In the genomic region with DNA sequence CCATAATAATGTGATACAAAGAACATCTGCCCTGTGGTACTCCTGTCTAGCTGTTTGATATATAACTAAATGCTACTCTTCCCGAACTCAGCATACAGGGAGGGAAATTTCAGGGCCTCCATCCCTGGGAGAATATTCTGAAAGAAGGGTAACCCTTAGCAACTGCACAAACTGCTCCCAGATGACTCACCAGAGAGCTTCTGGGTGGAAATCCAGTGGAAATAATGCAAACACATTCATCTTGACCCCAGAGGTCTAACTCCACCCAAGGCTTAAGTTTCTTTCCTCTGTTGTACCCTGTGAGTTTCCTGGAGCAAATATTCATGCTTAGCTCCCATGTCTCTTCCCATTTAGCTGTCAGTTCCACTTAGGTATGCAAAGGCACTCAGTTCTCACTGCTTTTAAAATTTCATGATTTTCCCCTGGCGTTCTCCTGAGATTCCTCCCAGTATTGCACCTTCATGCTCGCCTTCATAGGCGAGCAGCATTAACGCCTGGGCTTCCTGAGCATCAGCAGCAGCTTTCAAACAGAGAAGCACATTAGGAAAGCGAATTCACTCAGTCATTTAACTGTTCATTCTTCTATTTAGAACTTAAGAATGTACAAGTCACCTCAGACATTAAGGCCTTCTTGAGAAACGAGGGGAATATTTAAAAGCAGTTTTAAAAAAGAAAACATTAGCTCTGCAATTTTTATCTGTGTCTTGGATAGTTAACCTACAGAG, we compare ENCODE assay signal across 13 cellular contexts. TPM values are rescaled to one million over a fixed set of nuclear protein-coding genes. Genes with fewer than 3 reads are reported as not detected.
DNase-seq lines count a peak whose midpoint lies in the region; ATAC-seq, FAIRE-seq and TF ChIP-seq lines count a peak whose summit lies in the region.
"Had no signal": no experiment of that assay in that cellular context is flagged by ENCODE, and none has a peak within 500 bp of the region (broad histone marks: within the 10 kb centered on the region; RNA-seq: fewer than 3 reads in every experiment).

No MANE protein-coding gene starts in this region.

- H2AFZ ChIP-seq in HepG2 (ENCODE audit: low read length), result no peak overlapping the region

- POLR2A ChIA-PET in HepG2 (lab: Yijun Ruan, JAX), result no interaction called here

- peak overlapping the region; percentile 74 to 92 (median 79) for H3K27ac Mint-ChIP-seq in nephron
- no peak overlapping the region for H3K27ac Mint-ChIP-seq in activated naive CD4-positive, alpha-beta T cell treated with anti-CD3 and anti-CD28 coated beads for 36 hours

- BruUV-seq in HepG2 (replicated peaks; lab: Mats Ljungman, UMichigan), result no TSS peak

- peak in 3 of 4 donors; percentile 31 to 55 (median 43) for ATAC-seq in right lobe of liver
- ATAC-seq in HepG2, result no peak
- ATAC-seq in aorta (ENCODE audit: low FRiP score), result peak; percentile 63

- no peaks in the 10 kb centered on the region for H3K4me1 ChIP-seq in right lobe of liver
- no peaks in the 10 kb centered on the region for H3K4me1 ChIP-seq in HepG2 (ENCODE audit: insufficient read depth, low read length)
- peaks cover 0 to 6% of the 10 kb centered on the region in 2 donors for H3K4me1 ChIP-seq in aorta (ENCODE audit: control insufficient read depth in 1 of 2, insufficient read depth in 2 of 2, low read length in 2 of 2)

- FAIRE-seq in HepG2 (lab: Jason Lieb, UNC), result no peak
- FAIRE-seq: kidney had no signal

- DNase-seq in right lobe of liver, result no peak
- no peak for DNase-seq in HepG2 (ENCODE audit: low spot score)
- peak; percentile 35 for DNase-seq in epithelial cell of proximal tubule (ENCODE audit: low read depth)
- DNase-seq in aorta, result no peak
- DNase-seq in NCI-H1092 treated with DMSO at 0.1 percent for 48 hours (lab: John Stamatoyannopoulos, UW), result no peak
- DNase-seq in activated naive CD4-positive, alpha-beta T cell treated with anti-CD3 and anti-CD28 coated beads for 36 hours, result no peak
- no peak for DNase-seq in DMS 273 (lab: John Stamatoyannopoulos, UW; ENCODE audit: unreplicated experiment)
- DNase-seq: activated CD8-positive, alpha-beta memory T cell treated with anti-CD3 and anti-CD28 coated beads for 24 hours; AML-193; cerebellar nuclear complex; kidney had no signal

- no peaks in the 10 kb centered on the region for H3K27me3 Mint-ChIP-seq in nephron (ENCODE audit: low read depth)
- H3K27me3 Mint-ChIP-seq in activated naive CD4-positive, alpha-beta T cell treated with anti-CD3 and anti-CD28 coated beads for 36 hours (ENCODE audit: low read depth), result peaks cover 2% of the 10 kb centered on the region

- H3K4me3 ChIP-seq in right lobe of liver, result no peak overlapping the region
- no peak overlapping the region for H3K4me3 ChIP-seq in HepG2 (replicated peaks in 1 of 3; ENCODE audit: insufficient read depth in 1 of 3, low read depth in 2 of 3, low read length in 3 of 3)
- no peak overlapping the region for H3K4me3 ChIP-seq in epithelial cell of proximal tubule (ENCODE audit: low read depth, low read length)
- no peak overlapping the region for H3K4me3 ChIP-seq in aorta (ENCODE audit: low read length in 2 of 2)

- no peak overlapping the region for H3K4me3 Mint-ChIP-seq in nephron
- H3K4me3 Mint-ChIP-seq in activated naive CD4-positive, alpha-beta T cell treated with anti-CD3 and anti-CD28 coated beads for 36 hours, result no peak overlapping the region

- no peaks in the 10 kb centered on the region for H3K36me3 Mint-ChIP-seq in nephron (ENCODE audit: low read depth)
- H3K36me3 Mint-ChIP-seq in activated naive CD4-positive, alpha-beta T cell treated with anti-CD3 and anti-CD28 coated beads for 36 hours (ENCODE audit: low read depth), result no peaks in the 10 kb centered on the region

- H3K9me3 ChIP-seq in right lobe of liver (no peaks in the 10 kb centered on the region), HepG2 (ENCODE audit: low read length) (no peaks in the 10 kb centered on the region), aorta (ENCODE audit: control insufficient read depth, low read length) (no peaks in the 10 kb centered on the region)

- TF ChIP-seq POLR2A in right lobe of liver (IDR thresholded peaks at IDR 0.05) (no peak), HepG2 (IDR thresholded peaks at IDR 0.05; ENCODE audit: insufficient read depth in 1 of 2, low read depth in 2 of 2, low read length in 2 of 2) (no peak)

- CTCF ChIA-PET in HepG2 (lab: Yijun Ruan, JAX; ENCODE audit: low intra/inter-chr PET ratio, low total read pairs), result no interaction called here
- CTCF ChIA-PET in activated naive CD4-positive, alpha-beta T cell treated with anti-CD3 and anti-CD28 coated beads for 36 hours (lab: Charles Lee), result interaction anchor here (1.1 kb wide), 1 partner anchor 118 kb away, joined by 5 read pairs; no protein-coding TSS in a partner anchor

- intact Hi-C loops in right lobe of liver (cut with DNase I) (no loop called here), HepG2 (cut with micrococcal nuclease; ENCODE audit: unreplicated experiment) (no loop called here), aorta (cut with DNase I) (loop anchor here in 1 of 2 donors (5.0 kb wide), 1 partner anchor 41 kb away; no protein-coding TSS in a partner anchor)
- intact Hi-C loops in activated naive CD4-positive, alpha-beta T cell treated with anti-CD3 and anti-CD28 coated beads for 36 hours (cut with micrococcal nuclease), result no loop called here

- 74% methylated on average over 7 of the region's 7 CpGs for WGBS in right lobe of liver (ENCODE audit: insufficient coverage, low coverage, low lambda C conversion rate, missing lambda C conversion rate)
- 1% methylated on average over 7 of the region's 7 CpGs for WGBS in HepG2 (ENCODE audit: low lambda C conversion rate)
- 69 to 72% methylated on average over 7 of the region's 7 CpGs for WGBS in aorta, 2 donors

- H3K27me3 ChIP-seq in right lobe of liver (no peaks in the 10 kb centered on the region), HepG2 (ENCODE audit: control insufficient read depth in 1 of 2, insufficient read depth in 2 of 2, low read length in 2 of 2) (0 out of 5 replicates have a peak, but pooled peaks cover 0 to 3% of the 10 kb centered on the region in 2 experiments), aorta (ENCODE audit: control insufficient read depth in 1 of 2, insufficient read depth in 2 of 2, low read length in 1 of 2) (no peaks in the 10 kb centered on the region)

- TF ChIP-seq EP300 in HepG2 (IDR thresholded peaks at IDR 0.05; ENCODE audit: low read depth in 2 of 2, low read length in 2 of 2) (no peak), HepG2 (CRISPR knock-in tag; IDR thresholded peaks at IDR 0.05; ENCODE audit: borderline replicate concordance) (no peak)

- TF ChIP-seq CTCF in right lobe of liver (IDR thresholded peaks at IDR 0.05) (no peak), HepG2 (CRISPR knock-in tag; IDR thresholded peaks at IDR 0.05) (no peak), epithelial cell of proximal tubule (conservative IDR thresholded peaks at IDR 0.05; ENCODE audit: low read depth, low read length) (no peak), nephron (IDR thresholded peaks at IDR 0.05; ENCODE audit: unreplicated experiment in 3 of 3) (no peak)

- H3K9me3 Mint-ChIP-seq in nephron, result no peaks in the 10 kb centered on the region
- H3K9me3 Mint-ChIP-seq in activated naive CD4-positive, alpha-beta T cell treated with anti-CD3 and anti-CD28 coated beads for 36 hours, result no peaks in the 10 kb centered on the region

- no peak overlapping the region for H3K27ac ChIP-seq in right lobe of liver
- H3K27ac ChIP-seq in HepG2 (ENCODE audit: extremely low read length, insufficient read depth, low read length), result no peak overlapping the region
- no peak overlapping the region for H3K27ac ChIP-seq in aorta (ENCODE audit: low read depth in 1 of 2, low read length in 2 of 2)

- no peak overlapping the region for H3K4me2 ChIP-seq in HepG2 (ENCODE audit: low read depth, low read length)

- H3K79me2 ChIP-seq in HepG2 (ENCODE audit: insufficient read depth, low read length), result no peaks in the 10 kb centered on the region

- H3K9ac ChIP-seq in HepG2 (ENCODE audit: insufficient read depth, low read depth, low read length), result no peak overlapping the region

- H3K36me3 ChIP-seq in right lobe of liver, result no peaks in the 10 kb centered on the region
- H3K36me3 ChIP-seq in HepG2 (replicated peaks in 1 of 2; ENCODE audit: control insufficient read depth in 1 of 2, insufficient read depth in 2 of 2, low read length in 2 of 2), result no peaks in the 10 kb centered on the region
- no peaks in the 10 kb centered on the region for H3K36me3 ChIP-seq in aorta (ENCODE audit: control insufficient read depth in 1 of 2, insufficient read depth in 2 of 2, low read length in 1 of 2)

- TF ChIP-seq RAD21 in HepG2 (CRISPR knock-in tag; IDR thresholded peaks at IDR 0.05), result no peak

- peaks cover 41% of the 10 kb centered on the region for H3K4me1 Mint-ChIP-seq in nephron
- H3K4me1 Mint-ChIP-seq in activated naive CD4-positive, alpha-beta T cell treated with anti-CD3 and anti-CD28 coated beads for 36 hours (ENCODE audit: low read depth), result no peaks in the 10 kb centered on the region

- in situ Hi-C loops in HepG2 (cut with HindIII; ENCODE audit: extremely low pct_ligation_motif_present, low pct_unique_long_range_greater_than_20kb), result no loop called here

- H4K20me1 ChIP-seq in HepG2 (ENCODE audit: insufficient read depth, low read length), result no peaks in the 10 kb centered on the region

RNA-seq across cellular contexts. Expression of a gene that starts 43.8 kb away (rescaled TPM):
- total RNA-seq in right lobe of liver (1 to 10 TPM; 2.9 to 8.3 (median 4.2) TPM), HepG2 (2016; rRNA removed; fragmentation: Illumina TruSeq; extraction: Trizol) (not detected in 2 replicates), epithelial cell of proximal tubule (0.58 and 8.0 TPM in 2 replicates), aorta (100 to 1,000 TPM in 1 of 2 donors, 10 to 100 TPM in 1; 71.4 to 150 TPM)
- total RNA-seq in HepG2 (2016; cell fraction: cytosol; rRNA removed; fragmentation: Illumina TruSeq; extraction: Trizol; ENCODE audit: low read depth), result not detected in 2 replicates
- not detected in 2 replicates for total RNA-seq in HepG2 (2016; cell fraction: insoluble cytoplasmic fraction; rRNA removed; fragmentation: Illumina TruSeq; extraction: Trizol)
- not detected in 2 replicates for total RNA-seq in HepG2 (2016; cell fraction: membrane; rRNA removed; fragmentation: Illumina TruSeq; extraction: Trizol)
- not detected in 2 replicates for total RNA-seq in HepG2 (2016; cell fraction: nucleus; rRNA removed; fragmentation: Illumina TruSeq; extraction: Trizol)
- polyA plus RNA-seq in HepG2 (2011; rRNA removed) (not detected in 2 replicates), aorta (10 to 100 TPM in 1 of 2 donors, 1 to 10 TPM in 1; 7.8 to 63.5 TPM)
- polyA plus RNA-seq in HepG2 (2011; cell fraction: cytosol; rRNA removed), result not detected in 2 replicates
- not detected in 2 replicates for polyA plus RNA-seq in HepG2 (2011; cell fraction: nucleus; rRNA removed)
- polyA plus RNA-seq in HepG2 (2012), result 0.05 TPM in 1 of 2 replicates, not detected in the other
- polyA plus RNA-seq in HepG2 (2016; cell fraction: cytosol; fragmentation: Illumina TruSeq; extraction: Trizol; ENCODE audit: low read depth), result not detected in 2 replicates
- polyA plus RNA-seq in HepG2 (2016; cell fraction: insoluble cytoplasmic fraction; fragmentation: Illumina TruSeq; extraction: Trizol; ENCODE audit: low read depth), result not detected in 2 replicates
- not detected in 2 replicates for polyA plus RNA-seq in HepG2 (2016; cell fraction: membrane; fragmentation: Illumina TruSeq; extraction: Trizol; ENCODE audit: low read depth)
- polyA plus RNA-seq in HepG2 (2016; cell fraction: nucleus; fragmentation: Illumina TruSeq; extraction: Trizol; ENCODE audit: insufficient read depth, low read depth), result not detected in 2 replicates
- 0.30 TPM in 1 of 2 replicates, not detected in the other for polyA minus RNA-seq in HepG2 (2011; rRNA and poly(A)+ RNA removed; ENCODE audit: low replicate concordance)
- not detected in 2 replicates for polyA minus RNA-seq in HepG2 (2011; cell fraction: cytosol; rRNA and poly(A)+ RNA removed)
- polyA minus RNA-seq in HepG2 (2011; cell fraction: nucleus; rRNA and poly(A)+ RNA removed), result not detected in 2 replicates
- not detected for total RNA-seq in activated naive CD4-positive, alpha-beta T cell treated with anti-CD3 and anti-CD28 coated beads for 36 hours
- total RNA-seq: OCI-LY7 had no signal

RNA-seq across cellular contexts. Expression of a gene that starts 48.9 kb away (rescaled TPM):
- total RNA-seq in right lobe of liver, result not detected
- total RNA-seq in HepG2 (2016; rRNA removed; fragmentation: Illumina TruSeq; extraction: Trizol), result not detected in 2 replicates
- total RNA-seq in HepG2 (2016; cell fraction: cytosol; rRNA removed; fragmentation: Illumina TruSeq; extraction: Trizol; ENCODE audit: low read depth), result not detected in 2 replicates
- not detected in 2 replicates for total RNA-seq in HepG2 (2016; cell fraction: insoluble cytoplasmic fraction; rRNA removed; fragmentation: Illumina TruSeq; extraction: Trizol)
- total RNA-seq in HepG2 (2016; cell fraction: membrane; rRNA removed; fragmentation: Illumina TruSeq; extraction: Trizol), result not detected in 2 replicates
- not detected in 2 replicates for total RNA-seq in HepG2 (2016; cell fraction: nucleus; rRNA removed; fragmentation: Illumina TruSeq; extraction: Trizol)
- not detected in 2 replicates for polyA plus RNA-seq in HepG2 (2011; rRNA removed)
- polyA plus RNA-seq in HepG2 (2011; cell fraction: cytosol; rRNA removed), result not detected in 2 replicates
- polyA plus RNA-seq in HepG2 (2011; cell fraction: nucleus; rRNA removed), result not detected in 2 replicates
- not detected in 2 replicates for polyA plus RNA-seq in HepG2 (2012)
- not detected in 2 replicates for polyA plus RNA-seq in HepG2 (2016; cell fraction: cytosol; fragmentation: Illumina TruSeq; extraction: Trizol; ENCODE audit: low read depth)
- polyA plus RNA-seq in HepG2 (2016; cell fraction: insoluble cytoplasmic fraction; fragmentation: Illumina TruSeq; extraction: Trizol; ENCODE audit: low read depth), result not detected in 2 replicates
- polyA plus RNA-seq in HepG2 (2016; cell fraction: membrane; fragmentation: Illumina TruSeq; extraction: Trizol; ENCODE audit: low read depth), result not detected in 2 replicates
- not detected in 2 replicates for polyA plus RNA-seq in HepG2 (2016; cell fraction: nucleus; fragmentation: Illumina TruSeq; extraction: Trizol; ENCODE audit: insufficient read depth, low read depth)
- not detected in 2 replicates for polyA minus RNA-seq in HepG2 (2011; rRNA and poly(A)+ RNA removed; ENCODE audit: low replicate concordance)
- polyA minus RNA-seq in HepG2 (2011; cell fraction: cytosol; rRNA and poly(A)+ RNA removed), result not detected in 2 replicates
- not detected in 2 replicates for polyA minus RNA-seq in HepG2 (2011; cell fraction: nucleus; rRNA and poly(A)+ RNA removed)
- not detected in 2 replicates for total RNA-seq in epithelial cell of proximal tubule
- total RNA-seq in aorta, result under 1 TPM in 1 of 2 donors, not detected in 1; 0.18 TPM
- not detected for polyA plus RNA-seq in aorta
- total RNA-seq in activated naive CD4-positive, alpha-beta T cell treated with anti-CD3 and anti-CD28 coated beads for 36 hours, result not detected
- total RNA-seq: kidney, OCI-LY7 had no signal
